ENCODE assay signal across 18 cellular contexts in genomic region chr12:129119537-129119936, GRCh38.
"Had no signal": no experiment of that assay in that cellular context is flagged by ENCODE, and none has a peak within 500 bp of the region (broad histone marks: within the 10 kb centered on the region; RNA-seq: fewer than 3 reads in every experiment).

No MANE protein-coding gene starts in this region.

- H3K36me3 ChIP-seq: left lung, ovary had no signal

- H3K27me3 ChIP-seq: left lung, ovary, testis had no signal

- H3K4me1 ChIP-seq: left lung, testis had no signal

- H3K27ac ChIP-seq: left lung, ovary, testis had no signal

- H3K4me3 ChIP-seq: left lung, ovary, testis had no signal

- FAIRE-seq: islet of Langerhans, urothelium cell line had no signal

- DNase-seq: activated CD4-positive, alpha-beta T cell treated with anti-CD3 and anti-CD28 coated beads for 1 hour; activated CD4-positive, alpha-beta T cell treated with anti-CD3 and anti-CD28 coated beads, Interleukin-2, amount 50 U/mL, for 48 hours; activated effector memory CD4-positive, alpha-beta T cell treated with anti-CD3 and anti-CD28 coated beads, Interleukin-2, amount 50 U/mL, for 16 hours; activated T-cell treated with anti-CD3 and anti-CD28 coated beads, Interleukin-2, amount 50 U/mL, for 4 hours; amygdala; cerebellar nuclear complex; dermis blood vessel endothelial cell; left lung; ovary; retina; stimulated activated CD4-positive, alpha-beta T cell treated with anti-CD3 and anti-CD28 coated beads, Interleukin-15, amount 100 ng/mL, for 24 hours; stimulated activated CD4-positive, alpha-beta T cell treated with anti-CD3 and anti-CD28 coated beads, Interleukin-4, amount 100 ng/mL, for 4 hours; stimulated activated naive CD8-positive, alpha-beta T cell treated with anti-CD3 and anti-CD28 coated beads, Interleukin-15, amount 100 ng/mL, for 72 hours; T-helper 9 cell; testis had no signal

- H3K9me3 ChIP-seq: left lung, ovary, testis had no signal

- ATAC-seq: activated naive CD4-positive, alpha-beta T cell treated with anti-CD3 and anti-CD28 coated beads, Interleukin-2, amount 50 U/mL, for 72 hours; activated T-cell treated with anti-CD3 and anti-CD28 coated beads, Interleukin-2, amount 50 U/mL, for 4 hours; left lung; stimulated activated naive CD8-positive, alpha-beta T cell treated with anti-CD3 and anti-CD28 coated beads, Interleukin-15, amount 100 ng/mL, for 72 hours had no signal
